25 cellular contexts compared by ENCODE assay signal in genomic region chr7:73597978-73598782, GRCh38. TPM values are rescaled to one million over a fixed set of nuclear protein-coding genes. Genes with fewer than 3 reads are reported as not detected.
"Had no signal": no experiment of that assay in that cellular context is flagged by ENCODE, and none has a peak within 500 bp of the region (broad histone marks: within the 10 kb centered on the region; RNA-seq: fewer than 3 reads in every experiment).

No MANE protein-coding gene starts in this region.

- H3K4me1 ChIP-seq: pancreas, stomach, transverse colon had no signal

- H3K27ac ChIP-seq: neutrophil, pancreas, stomach, suprapubic skin, transverse colon had no signal

- H3K9me3 Mint-ChIP-seq: activated CD4-positive, alpha-beta memory T cell treated with anti-CD3 and anti-CD28 coated beads, Interleukin-2, amount 10 ng/mL, durations not matched to agents 7 days and 5 days; activated naive CD4-positive, alpha-beta T cell treated with anti-CD3 and anti-CD28 coated beads, Interleukin-2, amount 50 U/mL, for 24 hours; activated T-helper 1 cell treated with anti-CD3 and anti-CD28 coated beads, Interleukin-12 subunit alpha, Interleukin-12 subunit beta, Interleukin-2, Interleukin-4 antibody, amounts not matched to agents 30 ng/mL and 10 ng/mL and 1 ng/mL, durations not matched to agents 14 hours and 24 hours and 36 hours; dendritic cell treated with granulocyte-macrophage colony-stimulating factor and Interleukin-4, amounts not matched to agents 40 ng/mL and 50 ng/mL, for 4 days; natural killer cell; T-helper 1 cell treated with Interleukin-12 subunit alpha and Interleukin-12 subunit beta and Interleukin-4 antibody, amounts not matched to agents 30 μg/mL and 1 μg/mL, for 36 hours had no signal

- DNase-seq: activated CD4-positive, alpha-beta memory T cell treated with anti-CD3 and anti-CD28 coated beads, Interleukin-2, amount 10 ng/mL, durations not matched to agents 7 days and 5 days; activated CD4-positive, alpha-beta T cell treated with anti-CD3 and anti-CD28 coated beads for 48 hours; activated CD4-positive, CD25-positive, alpha-beta regulatory T cell; activated gamma-delta T cell treated with Interleukin-2 at 50 U/mL for 16 hours; aorta; effector CD8-positive, alpha-beta T cell; hippocampal formation; midbrain; natural killer cell; pancreas; stimulated activated CD4-positive, alpha-beta T cell treated with anti-CD3 and anti-CD28 coated beads, Interleukin-12 subunit alpha, Interleukin-12 subunit beta, amount 100 ng/mL, for 4 hours; stimulated activated CD4-positive, alpha-beta T cell treated with anti-CD3 and anti-CD28 coated beads, Interleukin-1b, Interleukin-23, amount 100 ng/mL, for 48 hours; stomach; transverse colon had no signal

- H3K4me1 Mint-ChIP-seq: activated CD4-positive, alpha-beta memory T cell treated with anti-CD3 and anti-CD28 coated beads, Interleukin-2, amount 10 ng/mL, durations not matched to agents 7 days and 5 days; activated naive CD4-positive, alpha-beta T cell treated with anti-CD3 and anti-CD28 coated beads, Interleukin-2, amount 50 U/mL, for 24 hours; brain; natural killer cell had no signal

- H3K36me3 Mint-ChIP-seq: activated naive CD4-positive, alpha-beta T cell treated with anti-CD3 and anti-CD28 coated beads, Interleukin-2, amount 50 U/mL, for 24 hours; brain; natural killer cell had no signal

- H3K4me3 Mint-ChIP-seq: activated CD4-positive, alpha-beta memory T cell treated with anti-CD3 and anti-CD28 coated beads, Interleukin-2, amount 10 ng/mL, durations not matched to agents 7 days and 5 days; activated naive CD4-positive, alpha-beta T cell treated with anti-CD3 and anti-CD28 coated beads, Interleukin-2, amount 50 U/mL, for 24 hours; activated T-helper 1 cell treated with anti-CD3 and anti-CD28 coated beads, Interleukin-12 subunit alpha, Interleukin-12 subunit beta, Interleukin-2, Interleukin-4 antibody, amounts not matched to agents 30 ng/mL and 10 ng/mL and 1 ng/mL, durations not matched to agents 14 hours and 24 hours and 36 hours; brain; dendritic cell treated with granulocyte-macrophage colony-stimulating factor and Interleukin-4, amounts not matched to agents 40 ng/mL and 50 ng/mL, for 4 days; natural killer cell; T-helper 1 cell treated with Interleukin-12 subunit alpha and Interleukin-12 subunit beta and Interleukin-4 antibody, amounts not matched to agents 30 μg/mL and 1 μg/mL, for 36 hours had no signal

- H3K27me3 ChIP-seq: pancreas had no signal

- H3K27ac Mint-ChIP-seq: activated CD4-positive, alpha-beta memory T cell treated with anti-CD3 and anti-CD28 coated beads, Interleukin-2, amount 10 ng/mL, durations not matched to agents 7 days and 5 days; activated naive CD4-positive, alpha-beta T cell treated with anti-CD3 and anti-CD28 coated beads, Interleukin-2, amount 50 U/mL, for 24 hours; activated T-helper 1 cell treated with anti-CD3 and anti-CD28 coated beads, Interleukin-12 subunit alpha, Interleukin-12 subunit beta, Interleukin-2, Interleukin-4 antibody, amounts not matched to agents 30 ng/mL and 10 ng/mL and 1 ng/mL, durations not matched to agents 14 hours and 24 hours and 36 hours; dendritic cell treated with granulocyte-macrophage colony-stimulating factor and Interleukin-4, amounts not matched to agents 40 ng/mL and 50 ng/mL, for 4 days; natural killer cell; T-helper 1 cell treated with Interleukin-12 subunit alpha and Interleukin-12 subunit beta and Interleukin-4 antibody, amounts not matched to agents 30 μg/mL and 1 μg/mL, for 36 hours had no signal

- ATAC-seq: esophagus mucosa, natural killer cell, pancreas, right cardiac atrium had no signal

RNA-seq across cellular contexts. Expression of gene MLXIPL, which starts 26.1 kb away (rescaled TPM):
- total RNA-seq: activated CD4-positive, alpha-beta memory T cell treated with anti-CD3 and anti-CD28 coated beads, Interleukin-2, amount 10 ng/mL, durations not matched to agents 7 days and 5 days; activated T-helper 1 cell treated with anti-CD3 and anti-CD28 coated beads, Interleukin-12 subunit alpha, Interleukin-12 subunit beta, Interleukin-2, Interleukin-4 antibody, amounts not matched to agents 30 ng/mL and 10 ng/mL and 1 ng/mL, durations not matched to agents 14 hours and 24 hours and 36 hours; frontal cortex; natural killer cell; pulmonary artery endothelial cell had no signal
